Comparison of ENCODE assay signal across 3 cellular contexts in genomic region chr5:115930171-115930570, GRCh38. TPM values are rescaled to one million over a fixed set of nuclear protein-coding genes. Genes with fewer than 3 reads are reported as not detected.
"Had no signal": no experiment of that assay in that cellular context is flagged by ENCODE, and none has a peak within 500 bp of the region (broad histone marks: within the 10 kb centered on the region; RNA-seq: fewer than 3 reads in every experiment).

No MANE protein-coding gene starts in this region.

RNA-seq across cellular contexts. Expression of gene LVRN, which starts 32.1 kb away (rescaled TPM):
- total RNA-seq: prostate gland had no signal
- polyA plus RNA-seq: hepatocyte; naive thymus-derived CD4-positive, alpha-beta T cell had no signal
